ENCODE assay signal across 1 cellular context in the genomic region with DNA sequence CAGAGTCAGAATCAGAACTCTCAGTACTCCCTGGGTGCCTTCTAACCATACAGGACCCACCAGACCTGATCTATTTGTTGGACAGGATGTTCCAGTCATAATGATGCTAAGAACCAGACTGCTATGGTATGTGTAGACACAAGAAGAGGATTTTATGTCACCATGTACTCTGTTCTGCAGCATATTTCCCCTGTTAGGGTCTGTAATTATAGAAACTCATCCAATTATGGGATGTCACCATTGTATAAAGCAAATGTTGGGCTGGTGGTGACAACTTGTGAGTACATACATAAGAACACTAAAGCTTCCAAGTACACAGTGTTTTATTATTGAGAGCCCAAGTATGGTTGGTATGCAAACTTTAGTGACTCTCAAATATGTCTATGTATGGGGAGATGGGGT.
TF ChIP-seq lines count a peak whose summit lies in the region.

No MANE protein-coding gene starts in this region.

TF ChIP-seq in GM23338, 12 proteins besides CTCF, POLR2A, EP300 and RAD21 (continued from another document):
- TF ChIP-seq ZNF462 (CRISPR knock-in tag; IDR thresholded peaks at IDR 0.05) (no peak), POLR2AphosphoS5 (IDR thresholded peaks at IDR 0.05; ENCODE audit: low read depth) (no peak), ZNF114 (CRISPR knock-in tag; IDR thresholded peaks at IDR 0.05) (no peak), JUNB (IDR thresholded peaks at IDR 0.05; ENCODE audit: unreplicated experiment) (no peak)
